In the genomic region with DNA sequence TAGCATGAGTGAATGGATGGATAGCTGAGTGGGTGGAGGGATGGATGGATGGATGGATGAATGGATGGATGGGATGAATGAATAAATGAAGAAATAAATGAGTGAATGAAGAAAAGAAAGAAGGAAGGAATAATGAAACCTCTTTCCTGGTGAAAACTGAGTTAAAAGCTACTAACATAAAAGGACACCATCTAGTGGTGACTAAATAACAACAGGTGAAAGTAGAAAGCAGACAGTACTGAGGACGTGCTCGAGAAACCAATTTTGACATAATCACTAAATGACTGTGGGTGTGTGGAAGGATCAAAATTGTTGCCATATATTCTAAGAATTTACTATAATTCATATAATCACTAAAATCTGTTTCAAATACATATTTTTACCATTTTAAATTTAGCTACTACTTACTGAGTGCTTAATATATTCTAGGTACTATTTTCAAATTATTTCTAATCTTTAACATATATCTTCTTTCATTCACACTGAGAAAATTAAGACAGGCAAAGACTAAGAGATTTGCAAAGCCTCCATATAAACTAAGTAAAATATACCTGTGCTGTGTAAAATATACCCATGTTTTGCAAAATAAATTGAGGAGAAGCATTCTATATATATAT, we compare ENCODE assay signal across 9 cellular contexts.
A peak's percentile ranks its signal among the peaks of the same experiment; 100 is the strongest.
DNase-seq lines count a peak whose midpoint lies in the region; ATAC-seq and TF ChIP-seq lines count a peak whose summit lies in the region.
"Had no signal": no experiment of that assay in that cellular context is flagged by ENCODE, and none has a peak within 500 bp of the region (broad histone marks: within the 10 kb centered on the region; RNA-seq: fewer than 3 reads in every experiment).

No MANE protein-coding gene starts in this region.

- H3K27me3 ChIP-seq in body of pancreas: no peaks in the 10 kb centered on the region
- H3K27me3 ChIP-seq in mucosa of stomach (ENCODE audit: control insufficient read depth, insufficient read depth, low read length): no peaks in the 10 kb centered on the region
- no peaks in the 10 kb centered on the region for H3K27me3 ChIP-seq in effector memory CD4-positive, alpha-beta T cell (replicated peaks; ENCODE audit: control insufficient read depth, insufficient read depth, low read length, poor library complexity, severe bottlenecking)
- H3K27me3 ChIP-seq: SJSA1 had no signal

- POLR2A ChIA-PET in GM10248 (lab: Yijun Ruan, JAX): no interaction called here

- peak; percentile 48 for TF ChIP-seq CTCF in GM10248 (IDR thresholded peaks at IDR 0.05; ENCODE audit: control extremely low read depth, extremely low read depth, low read depth, missing control alignments)
- TF ChIP-seq CTCF in body of pancreas (IDR thresholded peaks at IDR 0.05): peak in 6 of 7 experiments; percentile 28 to 53 (median 44)
- no peak for TF ChIP-seq CTCF in omental fat pad (IDR thresholded peaks at IDR 0.05)

- intact Hi-C loops in body of pancreas (cut with DNase I): no loop called here

- no peak for TF ChIP-seq POLR2A in body of pancreas (IDR thresholded peaks at IDR 0.05)

- H3K36me3 ChIP-seq in body of pancreas (replicated peaks in 1 of 2; ENCODE audit: insufficient read depth in 1 of 2, low read depth in 2 of 2) (no peaks in the 10 kb centered on the region), mucosa of stomach (ENCODE audit: control insufficient read depth, insufficient read depth, low read length) (no peaks in the 10 kb centered on the region)
- no peaks in the 10 kb centered on the region for H3K36me3 ChIP-seq in effector memory CD4-positive, alpha-beta T cell (ENCODE audit: control insufficient read depth, insufficient read depth, low read length)
- H3K36me3 ChIP-seq: SJSA1 had no signal

- whole genome bisulfite sequencing in body of pancreas, 2 donors: 1 to 7% methylated on average over 2 of the region's 2 CpGs

- no peak overlapping the region for H3K27ac ChIP-seq in body of pancreas
- no peak overlapping the region for H3K27ac ChIP-seq in effector memory CD4-positive, alpha-beta T cell (ENCODE audit: insufficient read depth, low read length, poor library complexity, severe bottlenecking)
- H3K27ac ChIP-seq: SJSA1 had no signal

- CTCF ChIA-PET in GM10248 (lab: Yijun Ruan, JAX): interaction anchor here (0.6 to 1.7 kb wide), 5 partner anchors 11 to 1052 kb away, joined by 3 to 5 read pairs (median 4); no protein-coding TSS in a partner anchor

- ATAC-seq in HG02623 (IDR thresholded peaks at IDR 0.05; ENCODE audit: unreplicated experiment): peak; percentile 75
- ATAC-seq in body of pancreas: peak; percentile 47
- ATAC-seq in omental fat pad (ENCODE audit: low FRiP score): no peak

- H3K4me3 ChIP-seq in body of pancreas: no peak overlapping the region
- no peak overlapping the region for H3K4me3 ChIP-seq in mucosa of stomach (ENCODE audit: low read length)
- no peak overlapping the region for H3K4me3 ChIP-seq in effector memory CD4-positive, alpha-beta T cell (ENCODE audit: insufficient read depth, low read depth, low read length, poor library complexity, severe bottlenecking)
- H3K4me3 ChIP-seq: SJSA1 had no signal

- H3K4me1 ChIP-seq in body of pancreas (no peaks in the 10 kb centered on the region), mucosa of stomach (ENCODE audit: control insufficient read depth, insufficient read depth, low read length) (no peaks in the 10 kb centered on the region)
- H3K4me1 ChIP-seq in effector memory CD4-positive, alpha-beta T cell (ENCODE audit: control insufficient read depth, insufficient read depth, low read length, poor library complexity, severe bottlenecking): no peaks in the 10 kb centered on the region
- H3K4me1 ChIP-seq: SJSA1 had no signal

- no peaks in the 10 kb centered on the region for H3K9me3 ChIP-seq in body of pancreas
- H3K9me3 ChIP-seq in mucosa of stomach (ENCODE audit: control insufficient read depth, low read length): no peaks in the 10 kb centered on the region
- H3K9me3 ChIP-seq in effector memory CD4-positive, alpha-beta T cell (ENCODE audit: control insufficient read depth, low read length): no peaks in the 10 kb centered on the region
- H3K9me3 ChIP-seq: SJSA1 had no signal

- DNase-seq in GM10248 (ENCODE audit: extremely low spot score) (peak; percentile 6), NCI-H2081 (lab: John Stamatoyannopoulos, UW) (peak; percentile 32 to 49), body of pancreas (no peak), omental fat pad (ENCODE audit: low spot score) (no peak)
- DNase-seq in effector memory CD4-positive, alpha-beta T cell: no peak
- DNase-seq in stimulated activated CD4-positive, alpha-beta T cell treated with anti-CD3 and anti-CD28 coated beads, Interleukin-12 subunit alpha, Interleukin-12 subunit beta, amount 100 ng/mL, for 4 hours: no peak

- H3K9ac ChIP-seq in mucosa of stomach (ENCODE audit: low read length): peak overlapping the region; percentile 7

Comparison
In these comparisons a context has a peak if more than half of its experiments do, and no peak if none do; other contexts are left out.
1. DNase-seq: peak in GM10248 (single experiment) and NCI-H2081 (2 of 2); none in body of pancreas (0 of 4), effector memory CD4-positive, alpha-beta T cell (0 of 3), omental fat pad (single experiment) and stimulated activated CD4-positive, alpha-beta T cell treated with anti-CD3 and anti-CD28 coated beads, Interleukin-12 subunit alpha, Interleukin-12 subunit beta, amount 100 ng/mL, for 4 hours (single experiment).
2. CTCF ChIP-seq: peak in GM10248 (single experiment) and body of pancreas (6 of 7); none in omental fat pad (0 of 3).